ENCODE assay signal across 8 cellular contexts in the genomic region with DNA sequence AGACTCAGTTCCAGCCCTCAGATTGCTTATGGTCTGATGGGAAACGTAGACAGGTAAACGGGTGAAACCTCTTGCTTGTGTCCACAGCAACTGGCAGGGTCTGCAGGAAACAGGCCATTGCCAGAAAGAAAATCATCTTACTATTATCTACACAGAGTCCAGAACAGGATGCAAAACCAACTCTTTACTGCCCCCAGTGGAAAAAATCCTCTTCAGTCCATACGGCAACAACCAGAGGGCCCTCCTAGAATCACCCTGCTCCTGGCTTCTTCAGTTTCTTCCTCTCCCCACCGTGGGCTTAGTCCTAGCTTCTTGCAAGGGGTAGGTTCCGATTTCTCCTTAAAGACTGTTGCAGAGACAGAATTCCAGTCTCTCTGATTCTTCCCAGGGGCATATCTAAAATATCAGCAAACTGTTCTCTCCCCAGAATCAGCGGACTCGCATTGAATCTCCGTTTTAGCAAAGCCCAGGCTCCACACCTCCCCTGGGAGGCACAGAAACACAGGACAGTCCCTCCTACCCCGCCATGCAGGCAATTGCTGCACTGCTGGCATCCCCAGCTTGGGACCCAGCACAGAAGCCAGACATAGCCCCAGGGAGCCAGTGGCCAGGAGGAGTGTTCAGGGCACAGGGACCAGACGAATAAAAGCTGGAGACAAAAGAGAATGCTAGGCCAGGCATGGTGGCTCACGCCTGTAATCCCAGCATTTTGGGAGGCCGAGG. TPM values are rescaled to one million over a fixed set of nuclear protein-coding genes. Genes with fewer than 3 reads are reported as not detected.
DNase-seq lines count a peak whose midpoint lies in the region; ATAC-seq and TF ChIP-seq lines count a peak whose summit lies in the region.

No MANE protein-coding gene starts in this region.

- H3K4me1 Mint-ChIP-seq in activated CD4-positive, alpha-beta T cell treated with anti-CD3 and anti-CD28 coated beads for 36 hours: no peaks in the 10 kb centered on the region
- peaks cover 42% of the 10 kb centered on the region for H3K4me1 Mint-ChIP-seq in HFFc6 (ENCODE audit: low read depth)

- ATAC-seq in activated CD4-positive, alpha-beta T cell treated with anti-CD3 and anti-CD28 coated beads for 36 hours: peak; percentile 39
- ATAC-seq in body of pancreas (peak; percentile 76), aorta (ENCODE audit: low FRiP score) (peak; percentile 61), HG02970 (IDR thresholded peaks at IDR 0.05; ENCODE audit: low FRiP score, unreplicated experiment) (no peak)

- H3K27ac ChIP-seq in body of pancreas (no peak overlapping the region), aorta (ENCODE audit: low read depth in 1 of 2, low read length in 2 of 2) (no peak overlapping the region)

- peaks cover 5% of the 10 kb centered on the region for H3K27me3 Mint-ChIP-seq in activated CD4-positive, alpha-beta T cell treated with anti-CD3 and anti-CD28 coated beads for 36 hours
- no peaks in the 10 kb centered on the region for H3K27me3 Mint-ChIP-seq in HFFc6 (ENCODE audit: insufficient read depth)

- intact Hi-C loops in activated CD4-positive, alpha-beta T cell treated with anti-CD3 and anti-CD28 coated beads for 36 hours (cut with DNase I, micrococcal nuclease): no loop called here
- intact Hi-C loops in body of pancreas (cut with DNase I) (no loop called here), aorta (cut with DNase I) (no loop called here)

- 59 to 60% methylated on average over 12 of the region's 12 CpGs for WGBS in body of pancreas, 2 donors
- WGBS in aorta, 2 donors: 72 to 73% methylated on average over 12 of the region's 12 CpGs

- H3K36me3 ChIP-seq in body of pancreas (replicated peaks in 1 of 2; ENCODE audit: insufficient read depth in 1 of 2, low read depth in 2 of 2) (no peaks in the 10 kb centered on the region), aorta (ENCODE audit: control insufficient read depth in 1 of 2, insufficient read depth in 2 of 2, low read length in 1 of 2) (no peaks in the 10 kb centered on the region)

- H3K9me3 Mint-ChIP-seq in activated CD4-positive, alpha-beta T cell treated with anti-CD3 and anti-CD28 coated beads for 36 hours (ENCODE audit: low read depth): no peaks in the 10 kb centered on the region
- H3K9me3 Mint-ChIP-seq in HFFc6: no peaks in the 10 kb centered on the region

- H3K4me1 ChIP-seq in body of pancreas (peaks cover 36% of the 10 kb centered on the region), aorta (ENCODE audit: control insufficient read depth in 1 of 2, insufficient read depth in 2 of 2, low read length in 2 of 2) (peaks cover 0 to 3% of the 10 kb centered on the region in 2 donors)

- no peak for TF ChIP-seq POLR2A in body of pancreas (IDR thresholded peaks at IDR 0.05)

- H3K4me3 ChIP-seq in body of pancreas (no peak overlapping the region), aorta (ENCODE audit: low read length in 2 of 2) (no peak overlapping the region)

- H3K9me3 ChIP-seq in body of pancreas: no peaks in the 10 kb centered on the region
- no peaks in the 10 kb centered on the region for H3K9me3 ChIP-seq in aorta (ENCODE audit: control insufficient read depth, low read length)

- peak; percentile 10 for DNase-seq in activated CD4-positive, alpha-beta T cell treated with anti-CD3 and anti-CD28 coated beads for 36 hours
- no peak for DNase-seq in activated CD4-positive, alpha-beta T cell treated with anti-CD3 and anti-CD28 coated beads, Interleukin-2, amount 50 U/mL, for 4 hours
- DNase-seq in HFFc6 (peak; percentile 38), NCI-H1694 treated with DMSO at 0.1 percent for 48 hours (lab: John Stamatoyannopoulos, UW) (peak; percentile 36), body of pancreas (peak; percentile 52 to 69 (median 52)), islet precursor cell (peak; percentile 79), aorta (no peak)

- CTCF ChIA-PET in activated CD4-positive, alpha-beta T cell treated with anti-CD3 and anti-CD28 coated beads for 36 hours (lab: Charles Lee): no interaction called here

- no peaks in the 10 kb centered on the region for H3K36me3 Mint-ChIP-seq in activated CD4-positive, alpha-beta T cell treated with anti-CD3 and anti-CD28 coated beads for 36 hours (ENCODE audit: low read depth)
- no peaks in the 10 kb centered on the region for H3K36me3 Mint-ChIP-seq in HFFc6 (ENCODE audit: low read depth)

- no peak overlapping the region for H3K27ac Mint-ChIP-seq in activated CD4-positive, alpha-beta T cell treated with anti-CD3 and anti-CD28 coated beads for 36 hours
- no peak overlapping the region for H3K27ac Mint-ChIP-seq in HFFc6

- no peaks in the 10 kb centered on the region for H3K27me3 ChIP-seq in body of pancreas
- no peaks in the 10 kb centered on the region for H3K27me3 ChIP-seq in aorta (ENCODE audit: control insufficient read depth in 1 of 2, insufficient read depth in 2 of 2, low read length in 1 of 2)

- H3K4me3 Mint-ChIP-seq in activated CD4-positive, alpha-beta T cell treated with anti-CD3 and anti-CD28 coated beads for 36 hours: no peak overlapping the region
- no peak overlapping the region for H3K4me3 Mint-ChIP-seq in HFFc6

- POLR2A ChIA-PET in activated CD4-positive, alpha-beta T cell treated with anti-CD3 and anti-CD28 coated beads for 36 hours (lab: Charles Lee): no interaction called here

- TF ChIP-seq CTCF in HFFc6 (IDR thresholded peaks at IDR 0.05) (peak; percentile 81), body of pancreas (IDR thresholded peaks at IDR 0.05) (peak; percentile 46 to 72 (median 62))

RNA-seq across cellular contexts. Expression of a gene that starts 41.0 kb away (rescaled TPM):
- under 1 TPM; 0.39 to 0.63 TPM for total RNA-seq in activated CD4-positive, alpha-beta T cell treated with anti-CD3 and anti-CD28 coated beads for 36 hours
- 10 to 100 TPM; 54.5 to 67.1 (median 57.1) TPM for total RNA-seq in HFFc6 (2021; fragmentation: NEBNext Ultra II Directional; extraction: Animal tissue kit (Norgen Biotek cat#: 25700))
- total RNA-seq in body of pancreas (10 to 100 TPM; 17.1 to 17.4 TPM), aorta (10 to 100 TPM; 27.3 to 31.8 TPM)
- 1 to 10 TPM; 7.6 to 8.8 TPM for polyA plus RNA-seq in aorta

Comparison
In these comparisons a context has a peak if more than half of its experiments do, and no peak if none do; other contexts are left out.
1. DNase-seq: peak in activated CD4-positive, alpha-beta T cell treated with anti-CD3 and anti-CD28 coated beads for 36 hours (single experiment), HFFc6 (single experiment), NCI-H1694 treated with DMSO at 0.1 percent for 48 hours (single experiment), body of pancreas (4 of 4) and islet precursor cell (single experiment); none in activated CD4-positive, alpha-beta T cell treated with anti-CD3 and anti-CD28 coated beads, Interleukin-2, amount 50 U/mL, for 4 hours (0 of 2) and aorta (0 of 2).
2. RNA of a gene that starts 41.0 kb away (total RNA-seq): 54.5 to 67.1 TPM in HFFc6, 27.3 to 31.8 TPM in aorta and 17.1 to 17.4 TPM in body of pancreas; 0.39 to 0.63 TPM in activated CD4-positive, alpha-beta T cell treated with anti-CD3 and anti-CD28 coated beads for 36 hours; every median in the first group is over 10 times any median in the second.